ENCODE assay signal across 8 cellular contexts in the genomic region with DNA sequence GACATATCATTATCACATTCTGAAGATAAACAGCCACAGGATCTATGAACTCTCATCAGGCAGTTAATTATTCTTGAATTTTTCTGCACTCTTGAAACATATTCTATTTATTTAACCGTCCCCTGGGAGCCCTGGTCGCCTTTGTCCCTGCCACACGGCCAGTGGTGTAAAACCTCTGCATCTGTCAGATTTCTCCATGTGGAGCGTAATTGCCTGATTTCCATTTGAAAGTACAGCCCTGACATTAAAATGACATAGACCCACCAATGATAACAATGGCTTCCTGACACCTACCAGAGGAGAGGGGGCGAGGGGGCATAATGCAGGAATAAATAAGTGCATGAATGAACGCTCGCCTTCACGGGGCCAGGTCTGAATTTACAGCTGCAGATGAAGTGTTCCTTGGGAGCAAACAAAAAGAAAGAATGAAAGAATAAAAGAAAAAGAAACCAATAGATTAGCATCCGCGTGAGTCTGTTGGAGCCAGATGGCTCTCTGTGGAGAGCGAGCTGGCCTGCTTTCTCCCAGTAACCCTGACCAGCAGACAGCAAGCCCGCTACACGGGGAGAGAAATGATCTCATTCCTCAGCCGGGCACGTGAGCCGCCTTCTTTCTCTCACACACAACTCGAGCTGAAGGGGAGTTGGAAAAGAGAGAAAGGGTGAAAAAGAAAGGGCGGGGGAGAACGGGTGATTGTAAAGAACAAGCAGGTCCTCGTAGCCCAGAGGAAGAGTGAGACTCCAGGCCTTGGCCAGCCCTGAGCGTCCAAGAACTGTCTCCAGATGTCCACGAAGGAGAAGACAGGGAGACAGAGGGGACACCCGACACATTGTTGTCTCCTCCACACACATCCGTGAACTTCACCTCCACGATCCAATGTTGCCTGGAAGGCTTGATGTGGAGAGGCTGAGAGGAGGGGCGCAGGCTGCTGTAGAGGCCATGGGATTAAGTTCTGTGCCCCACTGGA.
DNase-seq lines count a peak whose midpoint lies in the region; ATAC-seq and TF ChIP-seq lines count a peak whose summit lies in the region.

No MANE protein-coding gene starts in this region.

- H3K9me3 Mint-ChIP-seq in activated naive CD4-positive, alpha-beta T cell treated with anti-CD3 and anti-CD28 coated beads, Interleukin-2, amount 10 ng/mL, durations not matched to agents 7 days and 5 days = no peaks in the 10 kb centered on the region

- H2AFZ ChIP-seq in OCI-LY7 (ENCODE audit: low read length) = no peak overlapping the region

- H3K4me1 ChIP-seq in mucosa of descending colon (ENCODE audit: low read depth) = no peaks in the 10 kb centered on the region
- no peaks in the 10 kb centered on the region for H3K4me1 ChIP-seq in OCI-LY7 (ENCODE audit: insufficient read depth, low read length, poor library complexity, severe bottlenecking)

- H3K4me3 Mint-ChIP-seq in activated naive CD4-positive, alpha-beta T cell treated with anti-CD3 and anti-CD28 coated beads, Interleukin-2, amount 10 ng/mL, durations not matched to agents 7 days and 5 days = no peak overlapping the region

- H3K36me3 ChIP-seq in mucosa of descending colon (ENCODE audit: low read depth) (no peaks in the 10 kb centered on the region), OCI-LY7 (ENCODE audit: insufficient read depth, low read length) (no peaks in the 10 kb centered on the region)

- BruUV-seq in OCI-LY7 (replicated peaks; lab: Mats Ljungman, UMichigan) = no TSS peak

- H3K79me2 ChIP-seq in OCI-LY7 (ENCODE audit: insufficient read depth, low read depth, low read length) = no peaks in the 10 kb centered on the region

- no peaks in the 10 kb centered on the region for H3K9me3 ChIP-seq in mucosa of descending colon
- no peaks in the 10 kb centered on the region for H3K9me3 ChIP-seq in OCI-LY7 (ENCODE audit: low read length)

- CTCF ChIA-PET in activated naive CD4-positive, alpha-beta T cell treated with anti-CD3 and anti-CD28 coated beads, Interleukin-2, amount 10 ng/mL, durations not matched to agents 7 days and 5 days (lab: Charles Lee) = interaction anchor here (0.7 kb wide), 1 partner anchor 13 kb away, joined by 3 read pairs; no protein-coding TSS in a partner anchor
- CTCF ChIA-PET in OCI-LY7 (lab: Charles Lee; ENCODE audit: unreplicated experiment) = no interaction called here

- H3K36me3 Mint-ChIP-seq in activated naive CD4-positive, alpha-beta T cell treated with anti-CD3 and anti-CD28 coated beads, Interleukin-2, amount 10 ng/mL, durations not matched to agents 7 days and 5 days = no peaks in the 10 kb centered on the region

- intact Hi-C loops in mucosa of descending colon (cut with DNase I, micrococcal nuclease) (no loop called here), OCI-LY7 (cut with micrococcal nuclease; ENCODE audit: unreplicated experiment) (no loop called here)

- no peak overlapping the region for H3K4me2 ChIP-seq in OCI-LY7 (ENCODE audit: low read length)

- H3K9me2 ChIP-seq in OCI-LY7 (ENCODE audit: insufficient read depth, low read length) = no peaks in the 10 kb centered on the region

- TF ChIP-seq CTCF in AG09309 (IDR thresholded peaks at IDR 0.05; ENCODE audit: control insufficient read depth, insufficient read depth, low read depth, low read length, missing control alignments) (no peak), choroid plexus epithelial cell (conservative IDR thresholded peaks at IDR 0.05; ENCODE audit: low read depth, low read length) (no peak), mucosa of descending colon (IDR thresholded peaks at IDR 0.05) (no peak), OCI-LY7 (conservative IDR thresholded peaks at IDR 0.05; ENCODE audit: low read length) (no peak)

- ATAC-seq in mucosa of descending colon = peak; percentile 57

- H3K4me3 ChIP-seq in AG09309 (ENCODE audit: control insufficient read depth, low read depth, low read length) (no peak overlapping the region), choroid plexus epithelial cell (ENCODE audit: low read depth, low read length) (peak overlapping the region; percentile 6), mucosa of descending colon (no peak overlapping the region), OCI-LY7 (ENCODE audit: low read depth, low read length, poor library complexity, severe bottlenecking) (no peak overlapping the region)

- H4K20me1 ChIP-seq in OCI-LY7 (ENCODE audit: insufficient read depth, low read length) = no peaks in the 10 kb centered on the region

- no peaks in the 10 kb centered on the region for H3K27me3 Mint-ChIP-seq in activated naive CD4-positive, alpha-beta T cell treated with anti-CD3 and anti-CD28 coated beads, Interleukin-2, amount 10 ng/mL, durations not matched to agents 7 days and 5 days

- H3K27ac ChIP-seq in OCI-LY7 (ENCODE audit: low read depth, low read length, poor library complexity, severe bottlenecking) = no peak overlapping the region

- H3K27ac Mint-ChIP-seq in activated naive CD4-positive, alpha-beta T cell treated with anti-CD3 and anti-CD28 coated beads, Interleukin-2, amount 10 ng/mL, durations not matched to agents 7 days and 5 days = no peak overlapping the region

- POLR2A ChIA-PET in OCI-LY7 (lab: Charles Lee) = no interaction called here

- H3K4me1 Mint-ChIP-seq in activated naive CD4-positive, alpha-beta T cell treated with anti-CD3 and anti-CD28 coated beads, Interleukin-2, amount 10 ng/mL, durations not matched to agents 7 days and 5 days = peaks cover 28% of the 10 kb centered on the region

- DNase-seq in AG09309 (ENCODE audit: low read depth) = peak; percentile 21
- DNase-seq in M059J (ENCODE audit: low read depth) = peak; percentile 26
- peak; percentile 78 for DNase-seq in choroid plexus epithelial cell (ENCODE audit: low read depth)
- DNase-seq in mucosa of descending colon = peak in 1 of 3 donors; percentile 48
- DNase-seq in activated naive CD4-positive, alpha-beta T cell treated with anti-CD3 and anti-CD28 coated beads, Interleukin-2, amount 10 ng/mL, durations not matched to agents 7 days and 5 days = no peak
- no peak for DNase-seq in activated CD4-positive, alpha-beta T cell treated with anti-CD3 and anti-CD28 coated beads for 4 hours
- DNase-seq in OCI-LY7 (ENCODE audit: low spot score) = no peak
- DNase-seq in stimulated activated CD4-positive, alpha-beta T cell treated with anti-CD3 and anti-CD28 coated beads, Interleukin-1b, Interleukin-23, amount 100 ng/mL, for 48 hours = no peak

Comparison
In these comparisons a context has a peak if more than half of its experiments do, and no peak if none do; other contexts are left out.
1. DNase-seq: peak in AG09309 (single experiment), M059J (single experiment) and choroid plexus epithelial cell (single experiment); none in activated naive CD4-positive, alpha-beta T cell treated with anti-CD3 and anti-CD28 coated beads, Interleukin-2, amount 10 ng/mL, durations not matched to agents 7 days and 5 days (single experiment), activated CD4-positive, alpha-beta T cell treated with anti-CD3 and anti-CD28 coated beads for 4 hours (0 of 2), OCI-LY7 (single experiment) and stimulated activated CD4-positive, alpha-beta T cell treated with anti-CD3 and anti-CD28 coated beads, Interleukin-1b, Interleukin-23, amount 100 ng/mL, for 48 hours (single experiment).